ENCODE assay signal across 8 cellular contexts in the genomic region with DNA sequence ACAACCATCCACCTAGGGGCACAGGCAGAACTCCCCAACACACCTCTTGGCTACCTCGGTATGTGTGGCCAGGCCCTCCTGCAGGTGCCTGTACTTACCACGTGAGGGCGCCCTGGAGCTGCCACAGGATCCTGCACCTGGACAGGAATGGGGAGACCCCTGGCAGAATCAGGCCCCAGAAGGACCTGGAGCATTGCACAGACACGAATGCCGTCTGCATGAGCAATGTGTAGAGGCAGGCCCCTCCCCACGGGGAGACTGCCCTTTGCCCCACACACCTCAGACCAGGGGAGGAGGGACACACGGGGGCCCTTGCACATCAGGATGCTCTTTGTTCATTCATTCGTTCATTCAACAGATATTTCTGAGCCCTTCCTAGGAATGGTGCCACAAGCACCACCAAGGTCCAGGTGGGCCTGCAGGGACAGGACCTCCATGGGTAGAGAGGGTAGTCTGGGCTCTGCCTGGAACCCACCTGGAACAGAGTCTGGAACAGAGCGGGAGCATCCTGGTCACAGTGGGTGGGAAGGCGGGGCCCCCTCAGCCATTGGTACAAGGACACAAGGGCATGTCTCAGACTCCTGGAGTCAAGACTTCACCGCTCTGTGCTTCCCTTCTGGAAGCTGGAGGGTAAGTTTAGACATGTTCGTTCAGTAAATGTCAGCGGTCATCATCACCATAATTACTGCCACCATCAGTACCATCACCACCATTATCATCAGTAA. TPM values are rescaled to one million over a fixed set of nuclear protein-coding genes. Genes with fewer than 3 reads are reported as not detected.
DNase-seq lines count a peak whose midpoint lies in the region; ATAC-seq, FAIRE-seq and TF ChIP-seq lines count a peak whose summit lies in the region.

No MANE protein-coding gene starts in this region.

- no peak overlapping the region for H3K27ac ChIP-seq in RWPE2 (ENCODE audit: poor library complexity, severe bottlenecking)

- FAIRE-seq in GM18507 (lab: Jason Lieb, UNC), result peak; percentile 69

- H3K27me3 Mint-ChIP-seq in activated naive CD8-positive, alpha-beta T cell treated with anti-CD3 and anti-CD28 coated beads, Interleukin-2, amount 50 U/mL, for 24 hours, result peaks cover 21% of the 10 kb centered on the region
- H3K27me3 Mint-ChIP-seq in immature natural killer cell (ENCODE audit: low read depth in 3 of 3), result peaks cover 3 to 12% (median 8%) of the 10 kb centered on the region in 3 donors

- ATAC-seq in RWPE2 (ENCODE audit: low read depth) (peak; percentile 26), HG03521 (IDR thresholded peaks at IDR 0.05; ENCODE audit: unreplicated experiment) (no peak), GM21526 (IDR thresholded peaks at IDR 0.05; ENCODE audit: low FRiP score, unreplicated experiment) (no peak)
- ATAC-seq in activated naive CD8-positive, alpha-beta T cell treated with anti-CD3 and anti-CD28 coated beads, Interleukin-2, amount 50 U/mL, for 24 hours, result peak; percentile 26

- H3K36me3 ChIP-seq in RWPE2 (ENCODE audit: low read depth), result no peaks in the 10 kb centered on the region

- DNase-seq in AG20443 (ENCODE audit: low spot score) (peak; percentile 69), GM18507 (ENCODE audit: extremely low spot score, insufficient read length, low read depth) (peak; percentile 52), RWPE2 (ENCODE audit: low spot score) (no peak), immature natural killer cell (peak; percentile 7 to 22 (median 18))
- peak; percentile 66 for DNase-seq in activated naive CD8-positive, alpha-beta T cell treated with anti-CD3 and anti-CD28 coated beads, Interleukin-2, amount 50 U/mL, for 24 hours
- DNase-seq in stimulated activated CD4-positive, alpha-beta T cell treated with anti-CD3 and anti-CD28 coated beads, Interleukin-4, amount 100 ng/mL, for 1 hour, result peak; percentile 52

- no peak overlapping the region for H3K27ac Mint-ChIP-seq in activated naive CD8-positive, alpha-beta T cell treated with anti-CD3 and anti-CD28 coated beads, Interleukin-2, amount 50 U/mL, for 24 hours
- no peak overlapping the region for H3K27ac Mint-ChIP-seq in immature natural killer cell

- H3K4me1 Mint-ChIP-seq in activated naive CD8-positive, alpha-beta T cell treated with anti-CD3 and anti-CD28 coated beads, Interleukin-2, amount 50 U/mL, for 24 hours, result peaks cover 6% of the 10 kb centered on the region
- H3K4me1 Mint-ChIP-seq in immature natural killer cell, result peaks cover 0 to 5% of the 10 kb centered on the region in 2 donors

- no peaks in the 10 kb centered on the region for H3K9me3 Mint-ChIP-seq in activated naive CD8-positive, alpha-beta T cell treated with anti-CD3 and anti-CD28 coated beads, Interleukin-2, amount 50 U/mL, for 24 hours
- H3K9me3 Mint-ChIP-seq in immature natural killer cell, result no peaks in the 10 kb centered on the region

- no peaks in the 10 kb centered on the region for H3K4me1 ChIP-seq in RWPE2 (ENCODE audit: insufficient read depth, poor library complexity, severe bottlenecking)

- peak; percentile 98 for TF ChIP-seq CTCF in RWPE2 (IDR thresholded peaks at IDR 0.05; ENCODE audit: poor library complexity, severe bottlenecking)

- no peaks in the 10 kb centered on the region for H3K9me3 ChIP-seq in RWPE2 (ENCODE audit: severe bottlenecking)

- no peak overlapping the region for H3K4me3 Mint-ChIP-seq in activated naive CD8-positive, alpha-beta T cell treated with anti-CD3 and anti-CD28 coated beads, Interleukin-2, amount 50 U/mL, for 24 hours
- no peak overlapping the region for H3K4me3 Mint-ChIP-seq in immature natural killer cell

- no peaks in the 10 kb centered on the region for H3K36me3 Mint-ChIP-seq in activated naive CD8-positive, alpha-beta T cell treated with anti-CD3 and anti-CD28 coated beads, Interleukin-2, amount 50 U/mL, for 24 hours (ENCODE audit: low read depth)
- H3K36me3 Mint-ChIP-seq in immature natural killer cell, result no peaks in the 10 kb centered on the region

- H3K4me3 ChIP-seq in RWPE2 (ENCODE audit: severe bottlenecking), result no peak overlapping the region

- H3K27me3 ChIP-seq in RWPE2 (ENCODE audit: insufficient read depth, poor library complexity, severe bottlenecking), result peaks cover 35% of the 10 kb centered on the region

RNA-seq across cellular contexts. Expression of a gene that starts 32.3 kb away (rescaled TPM):
- 10 to 100 TPM; 22.6 to 30.7 (median 24.1) TPM for polyA plus RNA-seq in immature natural killer cell

RNA-seq across cellular contexts. Expression of a gene that starts 52.1 kb away (rescaled TPM):
- polyA plus RNA-seq in immature natural killer cell, result not detected

Comparison
In these comparisons a context has a peak if more than half of its experiments do, and no peak if none do; other contexts are left out.
1. ATAC-seq: peak in RWPE2 (single experiment) and activated naive CD8-positive, alpha-beta T cell treated with anti-CD3 and anti-CD28 coated beads, Interleukin-2, amount 50 U/mL, for 24 hours (single experiment); none in HG03521 (single experiment) and GM21526 (single experiment).